24 cellular contexts compared by ENCODE assay signal in genomic region chr17:7027335-7027734, GRCh38. TPM values are rescaled to one million over a fixed set of nuclear protein-coding genes. Genes with fewer than 3 reads are reported as not detected.
A peak's percentile ranks its signal among the peaks of the same experiment; 100 is the strongest.
DNase-seq lines count a peak whose midpoint lies in the region; ATAC-seq and TF ChIP-seq lines count a peak whose summit lies in the region.
"Had no signal": no experiment of that assay in that cellular context is flagged by ENCODE, and none has a peak within 500 bp of the region (broad histone marks: within the 10 kb centered on the region; RNA-seq: fewer than 3 reads in every experiment).

No MANE protein-coding gene starts in this region.

- no peaks in the 10 kb centered on the region for H3K9me1 ChIP-seq in IMR-90 (ENCODE audit: insufficient read depth, low read length)

- TF ChIP-seq CTCF in IMR-90 (conservative IDR thresholded peaks at IDR 0.05; ENCODE audit: low read depth, low read length): no peak
- no peak for TF ChIP-seq CTCF in gastroesophageal sphincter (IDR thresholded peaks at IDR 0.05)

- no peak overlapping the region for H2AK9ac ChIP-seq in IMR-90 (replicated peaks; ENCODE audit: low read depth, low read length, poor library complexity)

- H3K4me1 ChIP-seq in BLaER1 (peaks cover 64% of the 10 kb centered on the region), IMR-90 (ENCODE audit: control insufficient read depth, insufficient read depth, low read length) (no peaks in the 10 kb centered on the region), gastroesophageal sphincter (peaks cover 0 to 26% (median 0%) of the 10 kb centered on the region in 3 donors)

- WGBS in IMR-90 (ENCODE audit: extremely low coverage in 2 of 2, insufficient read length in 1 of 2), 2 experiments: 36% methylated on average over 8 of the region's 13 CpGs; no CpG with 5 or more reads in 1 of the 2 experiments
- 82% methylated on average over 6 of the region's 13 CpGs; no CpG with 5 or more reads in 1 of the 2 donors for WGBS in gastroesophageal sphincter (ENCODE audit: low coverage in 1 of 2), 2 donors

- H2AFZ ChIP-seq in IMR-90 (replicated peaks; ENCODE audit: low read length, poor library complexity): peak overlapping the region; percentile 5

- no peak overlapping the region for H2AK5ac ChIP-seq in IMR-90 (ENCODE audit: low read depth, low read length)

- no peak overlapping the region for H2BK5ac ChIP-seq in IMR-90 (ENCODE audit: low read depth, low read length, poor library complexity, severe bottlenecking)

- no peak overlapping the region for H2BK120ac ChIP-seq in IMR-90 (ENCODE audit: low read depth, low read length)

- no peak overlapping the region for H3K18ac ChIP-seq in IMR-90 (ENCODE audit: low read depth, low read length)

- no peak for TF ChIP-seq EP300 in gastroesophageal sphincter (IDR thresholded peaks at IDR 0.05)

- H4K91ac ChIP-seq in IMR-90 (ENCODE audit: insufficient read depth, low read depth, low read length): no peak overlapping the region

- CTCF ChIA-PET in IMR-90 (lab: Yijun Ruan, JAX): interaction anchor here (0.5 kb wide), 1 partner anchor 287 kb away, joined by 4 read pairs; no protein-coding TSS in a partner anchor

- in situ Hi-C loops in IMR-90 (cut with MboI; ENCODE audit: low sequenced_read_pairs): no loop called here

- dilution Hi-C loops in IMR-90 (cut with HindIII; ENCODE audit: low sequenced_read_pairs, unreplicated experiment): no loop called here

- no peak overlapping the region for H3K4ac ChIP-seq in IMR-90 (ENCODE audit: low read depth, low read length)

- 0 out of 2 replicates have a peak overlapping the region, but pooled peaks have one; percentile 9 for H3K4me2 ChIP-seq in BLaER1
- no peak overlapping the region for H3K4me2 ChIP-seq in IMR-90 (ENCODE audit: low read depth, low read length)

- no peak for ATAC-seq in IMR-90 (ENCODE audit: low read depth)
- ATAC-seq in gastroesophageal sphincter: no peak
- ATAC-seq: esophagus mucosa had no signal

- POLR2A ChIA-PET in IMR-90 (lab: Charles Lee; ENCODE audit: unreplicated experiment): interaction anchor here (0.7 kb wide), 1 partner anchor 9 kb away, joined by 4 read pairs; the partner anchor contains the start of gene SLC16A13

- no peak overlapping the region for H4K8ac ChIP-seq in IMR-90 (ENCODE audit: low read depth in 2 of 2, low read length in 2 of 2)

- intact Hi-C loops in IMR-90 (cut with micrococcal nuclease): no loop called here

- TF ChIP-seq POLR2A in IMR-90 (IDR thresholded peaks at IDR 0.05; ENCODE audit: low read depth, low read length) (no peak), gastroesophageal sphincter (IDR thresholded peaks at IDR 0.05) (no peak)

- no peaks in the 10 kb centered on the region for H3K9me3 ChIP-seq in BLaER1
- H3K9me3 ChIP-seq in IMR-90 (ENCODE audit: control insufficient read depth, insufficient read depth, low read length): no peaks in the 10 kb centered on the region
- no peaks in the 10 kb centered on the region for H3K9me3 ChIP-seq in gastroesophageal sphincter
- H3K9me3 ChIP-seq: Peyer's patch had no signal

- H3K4me3 ChIP-seq in BLaER1: no peak overlapping the region
- H3K4me3 ChIP-seq in IMR-90 (ENCODE audit: insufficient read depth, low read depth, low read length): no peak overlapping the region
- no peak overlapping the region for H3K4me3 ChIP-seq in gastroesophageal sphincter
- H3K4me3 ChIP-seq: Peyer's patch, SK-N-MC had no signal

- no peak overlapping the region for H3K9ac ChIP-seq in BLaER1
- H3K9ac ChIP-seq in IMR-90 (ENCODE audit: low read depth, low read length): no peak overlapping the region

- no peaks in the 10 kb centered on the region for H3K79me1 ChIP-seq in IMR-90 (ENCODE audit: low read depth in 1 of 2, low read length in 2 of 2)

- H3K56ac ChIP-seq in IMR-90 (ENCODE audit: extremely low read depth, insufficient read depth, low read length): no peak overlapping the region

- no peak overlapping the region for H3K23ac ChIP-seq in IMR-90 (ENCODE audit: low read depth, low read length)

- H3K27me3 ChIP-seq in BLaER1 (peaks cover 20% of the 10 kb centered on the region), IMR-90 (ENCODE audit: control insufficient read depth, insufficient read depth, low read length) (peaks cover 17% of the 10 kb centered on the region; the same call in 1 of the 2 replicates), gastroesophageal sphincter (peaks cover 38% of the 10 kb centered on the region)
- H3K27me3 ChIP-seq: Peyer's patch had no signal

- no peak overlapping the region for H2BK20ac ChIP-seq in IMR-90 (ENCODE audit: low read depth, low read length)

- H4K20me1 ChIP-seq in BLaER1 (no peaks in the 10 kb centered on the region), IMR-90 (ENCODE audit: insufficient read depth, low read length) (no peaks in the 10 kb centered on the region)

- no TSS peak for BruUV-seq in IMR-90 (replicated peaks; lab: Mats Ljungman, UMichigan)

- H3K27ac ChIP-seq in BLaER1: peak overlapping the region; percentile 4; the same call in 1 of the 2 replicates
- H3K27ac ChIP-seq in IMR-90 (ENCODE audit: insufficient read depth, low read length): no peak overlapping the region
- H3K27ac ChIP-seq in gastroesophageal sphincter: peak overlapping the region in 2 of 4 donors; percentile 1 to 27
- H3K27ac ChIP-seq: Peyer's patch, SK-N-MC, WERI-Rb-1 had no signal

- 0 out of 2 replicates have a peak, but pooled peaks cover 4% of the 10 kb centered on the region for H3K36me3 ChIP-seq in BLaER1
- H3K36me3 ChIP-seq in IMR-90 (ENCODE audit: control insufficient read depth, insufficient read depth, low read length): no peaks in the 10 kb centered on the region
- H3K36me3 ChIP-seq in gastroesophageal sphincter: no peaks in the 10 kb centered on the region
- H3K36me3 ChIP-seq: Peyer's patch, WERI-Rb-1 had no signal

- no peak overlapping the region for H4K5ac ChIP-seq in IMR-90 (ENCODE audit: low read depth, low read length)

- no peak for TF ChIP-seq RAD21 in IMR-90 (IDR thresholded peaks at IDR 0.05; ENCODE audit: low read length)

- no peak overlapping the region for H2BK15ac ChIP-seq in IMR-90 (ENCODE audit: low read depth, low read length)

- no peak overlapping the region for H3K14ac ChIP-seq in IMR-90 (replicated peaks; ENCODE audit: low read depth, low read length)

- no peak for DNase-seq in IMR-90
- DNase-seq in mesenteric fat pad (ENCODE audit: low spot score): peak; percentile 89
- no peak for DNase-seq in RKO (ENCODE audit: low spot score)
- DNase-seq in GF-D8 (lab: John Stamatoyannopoulos, UW): no peak
- DNase-seq: activated CD4-positive, alpha-beta T cell treated with anti-CD3 and anti-CD28 coated beads, Interleukin-2, amount 50 U/mL, for 4 hours; activated effector memory CD4-positive, alpha-beta T cell treated with Interleukin-2 at 50 U/mL for 16 hours; cerebellar nuclear complex; Kasumi-1; mesendoderm; NCI-H1694; NCI-H2171; NCI-H524; Peyer's patch; WERI-Rb-1 had no signal

TF ChIP-seq in IMR-90, 13 proteins besides CTCF, POLR2A, EP300 and RAD21 (continues in another document):
- no peak for TF ChIP-seq FOS (IDR thresholded peaks at IDR 0.05; ENCODE audit: low read depth, low read length)
- TF ChIP-seq MXI1 (IDR thresholded peaks at IDR 0.05; ENCODE audit: borderline replicate concordance, low read depth, low read length): no peak
- TF ChIP-seq MAZ (IDR thresholded peaks at IDR 0.05; ENCODE audit: borderline replicate concordance, low read depth, low read length): no peak
- TF ChIP-seq BHLHE40 (IDR thresholded peaks at IDR 0.05; ENCODE audit: low read depth, low read length): no peak
- TF ChIP-seq, protein P1, sequence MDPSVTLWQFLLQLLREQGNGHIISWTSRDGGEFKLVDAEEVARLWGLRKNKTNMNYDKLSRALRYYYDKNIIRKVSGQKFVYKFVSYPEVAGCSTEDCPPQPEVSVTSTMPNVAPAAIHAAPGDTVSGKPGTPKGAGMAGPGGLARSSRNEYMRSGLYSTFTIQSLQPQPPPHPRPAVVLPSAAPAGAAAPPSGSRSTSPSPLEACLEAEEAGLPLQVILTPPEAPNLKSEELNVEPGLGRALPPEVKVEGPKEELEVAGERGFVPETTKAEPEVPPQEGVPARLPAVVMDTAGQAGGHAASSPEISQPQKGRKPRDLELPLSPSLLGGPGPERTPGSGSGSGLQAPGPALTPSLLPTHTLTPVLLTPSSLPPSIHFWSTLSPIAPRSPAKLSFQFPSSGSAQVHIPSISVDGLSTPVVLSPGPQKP (IDR thresholded peaks at IDR 0.05; ENCODE audit: borderline replicate concordance, low read depth, low read length): no peak
- no peak for TF ChIP-seq CEBPB (IDR thresholded peaks at IDR 0.05; ENCODE audit: low read depth, low read length)
- no peak for TF ChIP-seq NFE2L2 (IDR thresholded peaks at IDR 0.05; ENCODE audit: low read depth, low read length)

RNA-seq across cellular contexts. Expression of gene BCL6B, which starts 4.5 kb away (rescaled TPM):
- total RNA-seq in IMR-90 (2012; rRNA removed): not detected in 2 replicates
- polyA plus RNA-seq in IMR-90 (2012; rRNA removed): not detected in 2 replicates
- polyA plus RNA-seq in IMR-90 (2012; cell fraction: cytosol; rRNA removed): not detected in 2 replicates
- 0.10 TPM in 1 of 2 replicates, not detected in the other for polyA plus RNA-seq in IMR-90 (2012; cell fraction: nucleus; rRNA removed; ENCODE audit: low replicate concordance)
- 32.2 TPM for total RNA-seq in mesenteric fat pad
- 1 to 10 TPM in 3 of 4 donors, under 1 TPM in 1; 0.93 to 3.9 (median 3.3) TPM for total RNA-seq in gastroesophageal sphincter
- polyA plus RNA-seq: AG04450 had no signal

RNA-seq across cellular contexts. Expression of gene SLC16A13, which starts 8.5 kb away (rescaled TPM):
- under 0.01 and 0.18 TPM in 2 replicates for total RNA-seq in IMR-90 (2012; rRNA removed)
- polyA plus RNA-seq in IMR-90 (2012; rRNA removed): 2.2 and 2.3 TPM in 2 replicates
- 1.8 and 3.5 TPM in 2 replicates for polyA plus RNA-seq in IMR-90 (2012; cell fraction: cytosol; rRNA removed)
- polyA plus RNA-seq in IMR-90 (2012; cell fraction: nucleus; rRNA removed; ENCODE audit: low replicate concordance): 4.2 and 6.8 TPM in 2 replicates
- 2.9 TPM for total RNA-seq in mesenteric fat pad
- total RNA-seq in gastroesophageal sphincter: under 1 TPM in 3 of 4 donors, not detected in 1; 0.58 to 0.81 (median 0.72) TPM

RNA-seq across cellular contexts. Expression of gene RNASEK, which starts 14.9 kb away (rescaled TPM):
- total RNA-seq in IMR-90 (2012; rRNA removed) (31.1 and 42.3 TPM in 2 replicates), mesenteric fat pad (243 TPM), gastroesophageal sphincter (100 to 1,000 TPM; 150 to 211 (median 170) TPM)
- polyA plus RNA-seq in IMR-90 (2012; rRNA removed): 165 and 183 TPM in 2 replicates
- polyA plus RNA-seq in IMR-90 (2012; cell fraction: cytosol; rRNA removed): 121 and 678 TPM in 2 replicates
- polyA plus RNA-seq in IMR-90 (2012; cell fraction: nucleus; rRNA removed; ENCODE audit: low replicate concordance): 126 and 148 TPM in 2 replicates

RNA-seq across cellular contexts. Expression of gene SLC16A11, which starts 16.6 kb away (rescaled TPM):
- total RNA-seq in IMR-90 (2012; rRNA removed) (not detected in 2 replicates), mesenteric fat pad (0.84 TPM), gastroesophageal sphincter (under 1 TPM in 3 of 4 donors, not detected in 1; 0.32 to 0.54 (median 0.39) TPM)
- polyA plus RNA-seq in IMR-90 (2012; rRNA removed): not detected in 2 replicates
- 0.07 TPM in 1 of 2 replicates, not detected in the other for polyA plus RNA-seq in IMR-90 (2012; cell fraction: cytosol; rRNA removed)
- polyA plus RNA-seq in IMR-90 (2012; cell fraction: nucleus; rRNA removed; ENCODE audit: low replicate concordance): 0.08 and 0.35 TPM in 2 replicates
- total RNA-seq: frontal cortex, kidney epithelial cell had no signal
- polyA plus RNA-seq: AG04450, CD14-positive monocyte had no signal

RNA-seq across cellular contexts. Expression of gene ALOX12, which starts 31.5 kb away (rescaled TPM):
- total RNA-seq in IMR-90 (2012; rRNA removed): not detected in 2 replicates
- polyA plus RNA-seq in IMR-90 (2012; rRNA removed): 0.03 TPM in 1 of 2 replicates, not detected in the other
- polyA plus RNA-seq in IMR-90 (2012; cell fraction: cytosol; rRNA removed): 0.03 TPM in 1 of 2 replicates, not detected in the other
- 0.08 TPM in 1 of 2 replicates, not detected in the other for polyA plus RNA-seq in IMR-90 (2012; cell fraction: nucleus; rRNA removed; ENCODE audit: low replicate concordance)
- total RNA-seq in mesenteric fat pad: 0.16 TPM
- under 1 TPM in 2 of 4 donors, not detected in 2; 0.19 to 0.62 TPM for total RNA-seq in gastroesophageal sphincter
- total RNA-seq: Peyer's patch; subcutaneous adipose tissue; T-helper 2 cell treated with Interferon-gamma antibody and Interleukin-4, amounts not matched to agents 100 ng/mL and 5 ng/mL, for 36 hours had no signal
- polyA plus RNA-seq: AG04450 had no signal
